In the genomic region with DNA sequence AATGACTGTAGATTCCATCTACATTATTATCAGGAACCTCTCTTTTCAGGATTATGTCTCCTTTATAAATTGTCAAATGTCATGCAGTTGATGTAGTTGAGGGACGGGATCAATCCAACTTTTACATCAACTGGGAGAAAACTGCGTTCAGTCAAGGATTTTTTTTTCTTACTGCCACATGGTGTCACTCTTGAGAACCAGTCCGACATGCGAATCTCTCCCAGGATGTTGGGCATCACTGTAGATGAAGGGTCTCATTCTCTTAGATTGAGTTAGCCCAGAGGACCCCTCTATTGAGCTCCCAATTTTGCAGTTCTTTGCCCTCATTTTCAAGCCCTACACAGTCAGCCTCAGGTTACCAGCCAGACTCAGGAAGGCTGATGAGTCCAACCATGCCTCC, we compare ENCODE assay signal across 11 cellular contexts.
DNase-seq lines count a peak whose midpoint lies in the region; ATAC-seq, FAIRE-seq and TF ChIP-seq lines count a peak whose summit lies in the region.
"Had no signal": no experiment of that assay in that cellular context is flagged by ENCODE, and none has a peak within 500 bp of the region (broad histone marks: within the 10 kb centered on the region; RNA-seq: fewer than 3 reads in every experiment).

No MANE protein-coding gene starts in this region.

- H3K4me3 Mint-ChIP-seq in glutamatergic neuron (ENCODE audit: unreplicated experiment), result no peak overlapping the region

- no peak overlapping the region for H3K4me3 ChIP-seq in A673 (ENCODE audit: low read depth, low read length, poor library complexity, severe bottlenecking)
- H3K4me3 ChIP-seq: ovary, tibial artery had no signal

- DNase-seq in A673 (ENCODE audit: low spot score), result peak; percentile 22
- no peak for DNase-seq in GM18507 (ENCODE audit: extremely low spot score, insufficient read length, low read depth)
- DNase-seq in RKO (ENCODE audit: low spot score), result peak; percentile 57
- no peak for DNase-seq in glutamatergic neuron
- DNase-seq in activated T-cell treated with anti-CD3 and anti-CD28 coated beads, Interleukin-2, amount 50 U/mL, for 1 hour, result no peak
- no peak for DNase-seq in 8988T
- DNase-seq: ovary, T1000, tibial artery had no signal

- FAIRE-seq in GM18507 (lab: Jason Lieb, UNC), result peak; percentile 9

- peaks cover 5% of the 10 kb centered on the region for H3K27me3 Mint-ChIP-seq in glutamatergic neuron (ENCODE audit: unreplicated experiment)

- no peaks in the 10 kb centered on the region for H3K9me3 Mint-ChIP-seq in glutamatergic neuron (ENCODE audit: unreplicated experiment)

- no peak overlapping the region for H3K27ac ChIP-seq in A673 (ENCODE audit: low read depth, low read length, poor library complexity, severe bottlenecking)
- H3K27ac ChIP-seq: ovary, tibial artery had no signal

- H3K36me3 ChIP-seq in A673 (ENCODE audit: insufficient read depth, low read length, poor library complexity, severe bottlenecking), result no peaks in the 10 kb centered on the region
- H3K36me3 ChIP-seq: ovary, tibial artery had no signal

- H3K9me3 ChIP-seq in A673 (ENCODE audit: low read depth, low read length, poor library complexity, severe bottlenecking), result no peaks in the 10 kb centered on the region
- H3K9me3 ChIP-seq: ovary, tibial artery had no signal

- peak; percentile 62 for TF ChIP-seq CTCF in A673 (conservative IDR thresholded peaks at IDR 0.05; ENCODE audit: low read depth, low read length)
- TF ChIP-seq CTCF in glutamatergic neuron (IDR thresholded peaks at IDR 0.05; ENCODE audit: partially characterized antibody, unreplicated experiment), result peak; percentile 19

- POLR2A ChIA-PET in A673 (lab: Charles Lee; ENCODE audit: low non-redundant PET), result no interaction called here

- no peaks in the 10 kb centered on the region for H3K27me3 ChIP-seq in A673 (replicated peaks; ENCODE audit: insufficient read depth, low read depth, low read length, poor library complexity)
- H3K27me3 ChIP-seq: ovary, tibial artery had no signal

- peaks cover 2% of the 10 kb centered on the region for H3K4me1 Mint-ChIP-seq in glutamatergic neuron (ENCODE audit: low read depth, unreplicated experiment)

- CTCF ChIA-PET in A673 (lab: Charles Lee), result no interaction called here

- intact Hi-C loops in A673 (cut with micrococcal nuclease; ENCODE audit: unreplicated experiment), result loop anchor here (1.0 to 5.0 kb wide), 2 partner anchors 243 to 385 kb away; no protein-coding TSS in a partner anchor

- no peaks in the 10 kb centered on the region for H3K4me1 ChIP-seq in A673 (ENCODE audit: insufficient read depth, low read length, poor library complexity, severe bottlenecking)
- H3K4me1 ChIP-seq: tibial artery had no signal

- BruUV-seq in A673 (replicated peaks; lab: Mats Ljungman, UMichigan), result no TSS peak

- H3K27ac Mint-ChIP-seq in glutamatergic neuron (ENCODE audit: unreplicated experiment), result no peak overlapping the region

- ATAC-seq in HG02973 (IDR thresholded peaks at IDR 0.05; ENCODE audit: unreplicated experiment), result no peak
- ATAC-seq in HG03439 (IDR thresholded peaks at IDR 0.05; ENCODE audit: unreplicated experiment), result no peak

- H3K36me3 Mint-ChIP-seq in glutamatergic neuron (ENCODE audit: unreplicated experiment), result no peaks in the 10 kb centered on the region

Comparison
In these comparisons a context has a peak if more than half of its experiments do, and no peak if none do; other contexts are left out.
1. DNase-seq: peak in A673 (single experiment) and RKO (single experiment); none in GM18507 (single experiment), glutamatergic neuron (single experiment), activated T-cell treated with anti-CD3 and anti-CD28 coated beads, Interleukin-2, amount 50 U/mL, for 1 hour (single experiment) and 8988T (single experiment).